1 cellular context compared by ENCODE assay signal in genomic region chr6:30489081-30490030, GRCh38.
A peak's percentile ranks its signal among the peaks of the same experiment; 100 is the strongest.
TF ChIP-seq lines count a peak whose summit lies in the region.

Gene HLA-E (plus strand): TSS chr6:30489509. CDS start chr6:30489532, 23 bp downstream.

TF ChIP-seq in HepG2, 621 proteins besides CTCF, POLR2A, EP300 and RAD21 (continued from another document and continues in another):
- TF ChIP-seq MLXIP (CRISPR knock-in tag; IDR thresholded peaks at IDR 0.05; ENCODE audit: borderline replicate concordance) (no peak), ZNF619 (CRISPR knock-in tag; IDR thresholded peaks at IDR 0.05) (no peak), ZNF547 (CRISPR knock-in tag; IDR thresholded peaks at IDR 0.05) (peak; percentile 19; the same call in 1 of the 2 replicates), ZMAT3 (CRISPR knock-in tag; conservative IDR thresholded peaks at IDR 0.05) (no peak), ZNF574 (CRISPR knock-in tag; IDR thresholded peaks at IDR 0.05) (no peak; the same call in 1 of the 2 replicates), ZNF75D (CRISPR knock-in tag; IDR thresholded peaks at IDR 0.05; ENCODE audit: borderline replicate concordance) (no peak), ZNF180 (CRISPR knock-in tag; IDR thresholded peaks at IDR 0.05; ENCODE audit: borderline replicate concordance, low read depth) (no peak; the same call in 1 of the 2 replicates), ZNF12 (CRISPR knock-in tag; IDR thresholded peaks at IDR 0.05) (no peak), IKZF5 (CRISPR knock-in tag; IDR thresholded peaks at IDR 0.05) (no peak), ZNF891 (CRISPR knock-in tag; IDR thresholded peaks at IDR 0.05) (peak; percentile 70; the same call in 1 of the 2 replicates), JUND (CRISPR knock-in tag; IDR thresholded peaks at IDR 0.05) (no peak), ZNF317 (CRISPR knock-in tag; IDR thresholded peaks at IDR 0.05) (peak; percentile 97), ZNF670 (CRISPR knock-in tag; IDR thresholded peaks at IDR 0.05; ENCODE audit: borderline replicate concordance) (no peak), ZNF614 (CRISPR knock-in tag; IDR thresholded peaks at IDR 0.05; ENCODE audit: borderline replicate concordance) (0 out of 2 replicates have a peak, but pooled peaks have one; percentile 20), ZNF281 (CRISPR knock-in tag; IDR thresholded peaks at IDR 0.05; ENCODE audit: borderline replicate concordance) (peak; percentile 28; the same call in 1 of the 2 replicates), SNAI1 (CRISPR knock-in tag; IDR thresholded peaks at IDR 0.05; ENCODE audit: borderline replicate concordance) (0 out of 2 replicates have a peak, but pooled peaks have one; percentile 88), ZNF543 (CRISPR knock-in tag; IDR thresholded peaks at IDR 0.05) (0 out of 2 replicates have a peak, but pooled peaks have one; percentile 23), NFYB (CRISPR knock-in tag; IDR thresholded peaks at IDR 0.05) (peak; percentile 90), HINFP (CRISPR knock-in tag; IDR thresholded peaks at IDR 0.05; ENCODE audit: low read depth) (0 out of 2 replicates have a peak, but pooled peaks have one; percentile 43), ZNF800 (CRISPR knock-in tag; IDR thresholded peaks at IDR 0.05) (0 out of 2 replicates have a peak, but pooled peaks have one; percentile 58), BCLAF1 (IDR thresholded peaks at IDR 0.05) (no peak), ZNF644 (CRISPR knock-in tag; IDR thresholded peaks at IDR 0.05; ENCODE audit: low read depth) (no peak), NFE2 (CRISPR knock-in tag; IDR thresholded peaks at IDR 0.05) (no peak), ZNF747 (CRISPR knock-in tag; IDR thresholded peaks at IDR 0.05; ENCODE audit: borderline replicate concordance) (no peak), KDM5B (CRISPR knock-in tag; IDR thresholded peaks at IDR 0.05; ENCODE audit: borderline replicate concordance) (peak; percentile 65), ZBTB25 (CRISPR knock-in tag; IDR thresholded peaks at IDR 0.05) (peak; percentile 27; the same call in 1 of the 2 replicates), PRDM15 (CRISPR knock-in tag; IDR thresholded peaks at IDR 0.05) (0 out of 2 replicates have a peak, but pooled peaks have one; percentile 11), ZBTB33 (CRISPR knock-in tag; IDR thresholded peaks at IDR 0.05) (0 out of 2 replicates have a peak, but pooled peaks have one; percentile 26)
